In genomic region chr15:40925863-40926658, GRCh38 we compare ENCODE assay signal across 10 cellular contexts. TPM values are rescaled to one million over a fixed set of nuclear protein-coding genes. Genes with fewer than 3 reads are reported as not detected.
DNase-seq lines count a peak whose midpoint lies in the region; ATAC-seq, FAIRE-seq and TF ChIP-seq lines count a peak whose summit lies in the region.
"Had no signal": no experiment of that assay in that cellular context is flagged by ENCODE, and none has a peak within 500 bp of the region (broad histone marks: within the 10 kb centered on the region; RNA-seq: fewer than 3 reads in every experiment).

No MANE protein-coding gene starts in this region.

- no peak for TF ChIP-seq RAD21 in K562 (CRISPR knock-in tag; conservative IDR thresholded peaks at IDR 0.05 in 1 of 2, IDR thresholded peaks at IDR 0.05 in 1 of 2)

- no peak overlapping the region for H2AK5ac ChIP-seq in mesenchymal stem cell (ENCODE audit: low read length, severe bottlenecking)

- H4K91ac ChIP-seq in mesenchymal stem cell (ENCODE audit: low read length): no peak overlapping the region

- H3K9me3 ChIP-seq in AG04450 (ENCODE audit: control insufficient read depth, insufficient read depth, low read length) (no peaks in the 10 kb centered on the region; the same call in 1 of the 2 replicates), HUES6 (ENCODE audit: control insufficient read depth, insufficient read depth, low read depth, low read length) (no peaks in the 10 kb centered on the region), K562 (replicated peaks; ENCODE audit: control insufficient read depth, insufficient read depth, low read depth, low read length) (no peaks in the 10 kb centered on the region), mesenchymal stem cell (ENCODE audit: control insufficient read depth, low read length) (no peaks in the 10 kb centered on the region)
- H3K9me3 ChIP-seq: pancreas had no signal

- H3K27me3 ChIP-seq in AG04450 (ENCODE audit: control insufficient read depth, insufficient read depth, low read length) (peaks cover 39% of the 10 kb centered on the region), HUES6 (ENCODE audit: control insufficient read depth, insufficient read depth, low read length) (peaks cover 100% of the 10 kb centered on the region), K562 (ENCODE audit: control insufficient read depth in 2 of 2, insufficient read depth in 2 of 2, low read length in 2 of 2) (peaks cover 0 to 19% of the 10 kb centered on the region in 2 experiments; a peak in 2 of 5 replicates), mesenchymal stem cell (ENCODE audit: control insufficient read depth in 1 of 2, insufficient read depth in 1 of 2, low read length in 2 of 2) (peaks cover 70 to 76% of the 10 kb centered on the region in 2 experiments)

- H3K14ac ChIP-seq in mesenchymal stem cell (ENCODE audit: low read length in 2 of 2): peak overlapping the region in 1 of 2 experiments; percentile 74

- POLR2A ChIA-PET in AG04450 (lab: Yijun Ruan, JAX) (interaction anchor here (0.8 to 1.1 kb wide), 2 partner anchors 16 to 20 kb away, joined by 3 to 4 read pairs; no protein-coding TSS in a partner anchor), K562 (lab: Yijun Ruan, JAX) (no interaction called here)

- peak overlapping the region in 1 of 2 experiments; percentile 63 for H3K18ac ChIP-seq in mesenchymal stem cell (ENCODE audit: low read depth in 1 of 2, low read length in 2 of 2)

- H3K36me3 ChIP-seq in HUES6 (ENCODE audit: control insufficient read depth, insufficient read depth, low read length): no peaks in the 10 kb centered on the region
- no peaks in the 10 kb centered on the region for H3K36me3 ChIP-seq in K562 (ENCODE audit: control insufficient read depth, insufficient read depth, low read length)
- no peaks in the 10 kb centered on the region for H3K36me3 ChIP-seq in mesenchymal stem cell (ENCODE audit: control insufficient read depth in 1 of 2, insufficient read depth in 2 of 2, low read depth in 1 of 2, low read length in 2 of 2)
- H3K36me3 ChIP-seq: pancreas had no signal

- DNase-seq in AG04450 (ENCODE audit: low read depth, low spot score) (no peak), K562 (ENCODE audit: extremely low read depth in 1 of 4, low spot score in 3 of 4) (peak in 3 of 4 experiments; percentile 28 to 58 (median 55)), mesenchymal stem cell (peak; percentile 61), AG08395 (ENCODE audit: low spot score) (no peak), DMS153 treated with DMSO at 0.1 percent for 48 hours (lab: John Stamatoyannopoulos, UW; ENCODE audit: unreplicated experiment) (no peak)
- no peak for DNase-seq in activated CD4-positive, CD25-positive, alpha-beta regulatory T cell treated with anti-CD3 and anti-CD28 coated beads, Interleukin-2, amount 50 U/mL, for 72 hours

- H3K9ac ChIP-seq in HUES6 (ENCODE audit: low read length) (no peak overlapping the region), K562 (ENCODE audit: insufficient read depth in 1 of 2, low read depth in 2 of 2, low read length in 2 of 2) (peak overlapping the region in 1 of 2 experiments; percentile 84; a peak in 2 of 4 replicates), mesenchymal stem cell (ENCODE audit: low read length) (no peak overlapping the region)

- H2AFZ ChIP-seq in K562 (ENCODE audit: low read depth, low read length) (peak overlapping the region; percentile 81; the same call in 1 of the 2 replicates), mesenchymal stem cell (ENCODE audit: low read depth, low read length) (peak overlapping the region; percentile 64)

- no peaks in the 10 kb centered on the region for H3K79me2 ChIP-seq in K562 (ENCODE audit: control insufficient read depth, insufficient read depth, low read length)

- H3K4me1 ChIP-seq in HUES6 (ENCODE audit: control insufficient read depth, insufficient read depth, low read length): peaks cover 41% of the 10 kb centered on the region
- peaks cover 12 to 61% of the 10 kb centered on the region in 2 experiments for H3K4me1 ChIP-seq in K562 (replicated peaks in 1 of 2; ENCODE audit: control insufficient read depth in 2 of 2, insufficient read depth in 2 of 2, low read length in 2 of 2)
- H3K4me1 ChIP-seq in mesenchymal stem cell (ENCODE audit: control insufficient read depth, insufficient read depth, low read depth, low read length): peaks cover 52% of the 10 kb centered on the region

- H2BK15ac ChIP-seq in mesenchymal stem cell (ENCODE audit: low read depth, poor library complexity, severe bottlenecking): peak overlapping the region; percentile 86

- intact Hi-C loops in K562 (cut with micrococcal nuclease): no loop called here

- no peak overlapping the region for H2BK120ac ChIP-seq in mesenchymal stem cell (ENCODE audit: low read depth, low read length)

- WGBS in K562 (ENCODE audit: insufficient coverage, low coverage, missing lambda C conversion rate): 42% methylated on average over 42 of the region's 61 CpGs
- 2% methylated on average over 61 of the region's 61 CpGs for WGBS in mesenchymal stem cell

- no TSS peak for BruUV-seq in K562 (replicated peaks; lab: Mats Ljungman, UMichigan)

- H3K4me3 ChIP-seq in AG04450 (ENCODE audit: low read depth, low read length): peak overlapping the region; percentile 27; the same call in 1 of the 2 replicates
- H3K4me3 ChIP-seq in HUES6 (ENCODE audit: low read depth, low read length): peak overlapping the region; percentile 80
- H3K4me3 ChIP-seq in K562: no peak overlapping the region
- H3K4me3 ChIP-seq in mesenchymal stem cell (ENCODE audit: insufficient read depth in 1 of 2, low read depth in 1 of 2, low read length in 2 of 2): peak overlapping the region in 1 of 2 experiments; percentile 24

- in situ Hi-C loops in K562 (cut with MboI): no loop called here

- peak overlapping the region in 1 of 2 experiments; percentile 38 for H3K23ac ChIP-seq in mesenchymal stem cell (ENCODE audit: low read length in 2 of 2)

- TF ChIP-seq POLR2A in K562 (conservative IDR thresholded peaks at IDR 0.05): no peak

- TF ChIP-seq EP300 in K562 (IDR thresholded peaks at IDR 0.05; ENCODE audit: low read length): no peak

- no peak for TF ChIP-seq CTCF in AG04450 (IDR thresholded peaks at IDR 0.05; ENCODE audit: low read depth, low read length)
- TF ChIP-seq CTCF in K562 (IDR thresholded peaks at IDR 0.05 in 2 of 3, conservative IDR thresholded peaks at IDR 0.05 in 1 of 3; ENCODE audit: insufficient read depth in 2 of 3, low read depth in 1 of 3, low read length in 3 of 3): no peak

- no peaks in the 10 kb centered on the region for H3K79me1 ChIP-seq in mesenchymal stem cell (replicated peaks; ENCODE audit: low read length, poor library complexity, severe bottlenecking)

- FAIRE-seq in K562 (lab: Jason Lieb, UNC): no peak
- FAIRE-seq: pancreas, TTC549 had no signal

- no peak overlapping the region for H3K4ac ChIP-seq in mesenchymal stem cell (ENCODE audit: low read depth in 1 of 2, low read length in 2 of 2)

- H4K20me1 ChIP-seq in K562 (replicated peaks; ENCODE audit: control insufficient read depth, insufficient read depth, low read length): 0 out of 2 replicates have a peak, but pooled peaks cover 4% of the 10 kb centered on the region

- H3K9me1 ChIP-seq in K562 (ENCODE audit: control insufficient read depth, insufficient read depth, low read length): no peaks in the 10 kb centered on the region

- no peak overlapping the region for H4K8ac ChIP-seq in mesenchymal stem cell (ENCODE audit: low read length)

- 0 out of 2 replicates have a peak overlapping the region, but pooled peaks have one; percentile 8 for H3K4me2 ChIP-seq in K562 (ENCODE audit: insufficient read depth, low read length)
- H3K4me2 ChIP-seq in mesenchymal stem cell (ENCODE audit: low read length, poor library complexity, severe bottlenecking): peak overlapping the region; percentile 77

- H2BK5ac ChIP-seq in mesenchymal stem cell (ENCODE audit: low read depth, low read length, poor library complexity, severe bottlenecking): no peak overlapping the region

- CTCF ChIA-PET in AG04450 (lab: Charles Lee) (no interaction called here), K562 (lab: Yijun Ruan, JAX; ENCODE audit: low intra/inter-chr PET ratio) (no interaction called here)

- H3K27ac ChIP-seq in AG04450 (ENCODE audit: low read depth, low read length) (no peak overlapping the region), HUES6 (ENCODE audit: low read depth, low read length) (no peak overlapping the region), K562 (ENCODE audit: extremely low read depth, low read depth, low read length) (no peak overlapping the region), mesenchymal stem cell (ENCODE audit: low read length, poor library complexity, severe bottlenecking) (no peak overlapping the region)
- H3K27ac ChIP-seq: pancreas had no signal

- peak overlapping the region in 1 of 2 experiments; percentile 70 for H2BK12ac ChIP-seq in mesenchymal stem cell (ENCODE audit: low read length in 2 of 2)

- ATAC-seq in K562 (no peak), GM18867 (IDR thresholded peaks at IDR 0.05; ENCODE audit: unreplicated experiment) (no peak)

RNA-seq across cellular contexts. Expression of gene DLL4, which starts 3.1 kb away (rescaled TPM):
- polyA plus RNA-seq in AG04450 (2011; rRNA removed) (1.5 and 2.6 TPM in 2 replicates), K562 (2011; rRNA removed) (0.40 and 0.77 TPM in 2 replicates), K562 (2014; fragmentation: Illumina TruSeq; extraction: Trizol) (0.42 and 0.62 TPM in 2 replicates), K562 (2014; fragmentation: Nextera tagmentation; extraction: Ambion mirVana) (under 1 TPM in 1 of 2 experiments, not detected in 1; 0.04 TPM), K562 (2014; rRNA removed) (0.30 and 0.89 TPM in 2 replicates)
- polyA minus RNA-seq in AG04450 (2011; rRNA and poly(A)+ RNA removed): 3.2 and 5.4 TPM in 2 replicates
- 3.0 and 5.4 TPM in 2 replicates for total RNA-seq in K562 (2011; cell fraction: chromatin; rRNA removed; ENCODE audit: low replicate concordance)
- 5.5 and 6.0 TPM in 2 replicates for total RNA-seq in K562 (2011; cell fraction: nucleolus; rRNA removed)
- total RNA-seq in K562 (2011; cell fraction: nucleoplasm; rRNA removed): 2.8 and 3.7 TPM in 2 replicates
- total RNA-seq in K562 (2014; rRNA removed) (0.59 and 0.78 TPM in 2 replicates), K562 (2014; rRNA removed; fragmentation: Illumina TruSeq; extraction: Trizol) (0.26 and 0.40 TPM in 2 replicates), K562 (2015; rRNA removed; fragmentation: Illumina TruSeq; extraction: Trizol) (0.43 and 0.60 TPM in 2 replicates), K562 (2021) (1.1 and 1.3 TPM in 2 replicates)
- polyA plus RNA-seq in K562 (2011; cell fraction: cytosol; rRNA removed): 0.46 and 0.75 TPM in 2 replicates
- 2.3 and 2.4 TPM in 2 replicates for polyA plus RNA-seq in K562 (2011; cell fraction: nucleus; rRNA removed)
- polyA plus RNA-seq in K562 (2012): 0.30 and 0.60 TPM in 2 replicates
- polyA minus RNA-seq in K562 (2011; rRNA and poly(A)+ RNA removed): 0.53 and 0.54 TPM in 2 replicates
- polyA minus RNA-seq in K562 (2011; cell fraction: cytosol; rRNA and poly(A)+ RNA removed): 0.57 and 0.64 TPM in 2 replicates
- polyA minus RNA-seq in K562 (2011; cell fraction: nucleus; rRNA and poly(A)+ RNA removed): 2.0 and 3.0 TPM in 2 replicates
- 25.3 TPM for polyA plus RNA-seq in mesenchymal stem cell (2013, experiment 1 of 2)
- polyA plus RNA-seq in mesenchymal stem cell (2013, experiment 2 of 2): 25.3 TPM

RNA-seq across cellular contexts. Expression of gene CHAC1, which starts 27.2 kb away (rescaled TPM):
- polyA plus RNA-seq in AG04450 (2011; rRNA removed) (106 and 154 TPM in 2 replicates), K562 (2011; rRNA removed) (7.1 and 16.0 TPM in 2 replicates), K562 (2014; fragmentation: Illumina TruSeq; extraction: Trizol) (15.1 and 32.3 TPM in 2 replicates), K562 (2014; fragmentation: Nextera tagmentation; extraction: Ambion mirVana) (1 to 10 TPM; 2.5 to 4.4 TPM), K562 (2014; rRNA removed) (33.6 and 39.0 TPM in 2 replicates)
- 147 and 202 TPM in 2 replicates for polyA minus RNA-seq in AG04450 (2011; rRNA and poly(A)+ RNA removed)
- total RNA-seq in K562 (2011; cell fraction: chromatin; rRNA removed; ENCODE audit: low replicate concordance): 6.0 and 19.1 TPM in 2 replicates
- total RNA-seq in K562 (2011; cell fraction: nucleolus; rRNA removed): 22.9 and 29.7 TPM in 2 replicates
- total RNA-seq in K562 (2011; cell fraction: nucleoplasm; rRNA removed): 12.4 and 15.8 TPM in 2 replicates
- total RNA-seq in K562 (2014; rRNA removed) (33.2 and 36.8 TPM in 2 replicates), K562 (2014; rRNA removed; fragmentation: Illumina TruSeq; extraction: Trizol) (6.3 and 7.5 TPM in 2 replicates), K562 (2015; rRNA removed; fragmentation: Illumina TruSeq; extraction: Trizol) (0.19 and 0.47 TPM in 2 replicates), K562 (2021) (29.6 and 33.3 TPM in 2 replicates)
- polyA plus RNA-seq in K562 (2011; cell fraction: cytosol; rRNA removed): 20.6 and 22.9 TPM in 2 replicates
- 10.7 and 11.2 TPM in 2 replicates for polyA plus RNA-seq in K562 (2011; cell fraction: nucleus; rRNA removed)
- 2.9 and 41.9 TPM in 2 replicates for polyA plus RNA-seq in K562 (2012)
- 3.5 and 5.5 TPM in 2 replicates for polyA minus RNA-seq in K562 (2011; rRNA and poly(A)+ RNA removed)
- polyA minus RNA-seq in K562 (2011; cell fraction: cytosol; rRNA and poly(A)+ RNA removed): 4.1 and 13.5 TPM in 2 replicates
- polyA minus RNA-seq in K562 (2011; cell fraction: nucleus; rRNA and poly(A)+ RNA removed): 5.0 and 7.7 TPM in 2 replicates
- polyA plus RNA-seq in mesenchymal stem cell (2013, experiment 1 of 2): 88.1 TPM
- polyA plus RNA-seq in mesenchymal stem cell (2013, experiment 2 of 2): 81.3 TPM

RNA-seq across cellular contexts. Expression of gene VPS18, which starts 31.8 kb away (rescaled TPM):
- 18.7 and 25.7 TPM in 2 replicates for polyA plus RNA-seq in AG04450 (2011; rRNA removed)
- 51.0 and 79.5 TPM in 2 replicates for polyA minus RNA-seq in AG04450 (2011; rRNA and poly(A)+ RNA removed)
- total RNA-seq in K562 (2011; cell fraction: chromatin; rRNA removed; ENCODE audit: low replicate concordance): 9.0 and 33.9 TPM in 2 replicates
- total RNA-seq in K562 (2011; cell fraction: nucleolus; rRNA removed): 25.9 and 30.9 TPM in 2 replicates
- 9.9 and 14.4 TPM in 2 replicates for total RNA-seq in K562 (2011; cell fraction: nucleoplasm; rRNA removed)
- total RNA-seq in K562 (2014; rRNA removed): 17.3 and 20.0 TPM in 2 replicates
- total RNA-seq in K562 (2014; rRNA removed; fragmentation: Illumina TruSeq; extraction: Trizol): 4.3 and 5.3 TPM in 2 replicates
- 14.6 and 14.7 TPM in 2 replicates for total RNA-seq in K562 (2015; rRNA removed; fragmentation: Illumina TruSeq; extraction: Trizol)
- 19.9 and 20.8 TPM in 2 replicates for total RNA-seq in K562 (2021)
- polyA plus RNA-seq in K562 (2011; rRNA removed): 5.9 and 9.0 TPM in 2 replicates
- polyA plus RNA-seq in K562 (2011; cell fraction: cytosol; rRNA removed): 8.9 and 18.1 TPM in 2 replicates
- 9.1 and 13.6 TPM in 2 replicates for polyA plus RNA-seq in K562 (2011; cell fraction: nucleus; rRNA removed)
- polyA plus RNA-seq in K562 (2012): 14.0 and 19.3 TPM in 2 replicates
- 9.5 and 11.8 TPM in 2 replicates for polyA plus RNA-seq in K562 (2014; fragmentation: Illumina TruSeq; extraction: Trizol)
- polyA plus RNA-seq in K562 (2014; fragmentation: Nextera tagmentation; extraction: Ambion mirVana): under 1 TPM; 0.73 to 0.88 TPM
- polyA plus RNA-seq in K562 (2014; rRNA removed): 8.5 and 9.9 TPM in 2 replicates
- 15.1 and 21.7 TPM in 2 replicates for polyA minus RNA-seq in K562 (2011; rRNA and poly(A)+ RNA removed)
- polyA minus RNA-seq in K562 (2011; cell fraction: cytosol; rRNA and poly(A)+ RNA removed): 17.4 and 23.2 TPM in 2 replicates
- 7.5 and 10.6 TPM in 2 replicates for polyA minus RNA-seq in K562 (2011; cell fraction: nucleus; rRNA and poly(A)+ RNA removed)
- 30.6 TPM for polyA plus RNA-seq in mesenchymal stem cell (2013, experiment 1 of 2)
- polyA plus RNA-seq in mesenchymal stem cell (2013, experiment 2 of 2): 29.8 TPM

RNA-seq across cellular contexts. Expression of gene RHOV, which starts 52.0 kb away (rescaled TPM):
- polyA plus RNA-seq in AG04450 (2011; rRNA removed) (0.04 and 0.10 TPM in 2 replicates), K562 (2011; rRNA removed) (1.1 and 1.2 TPM in 2 replicates), K562 (2014; fragmentation: Illumina TruSeq; extraction: Trizol) (1.1 TPM in 2 replicates), K562 (2014; fragmentation: Nextera tagmentation; extraction: Ambion mirVana) (under 1 TPM; 0.08 to 0.18 TPM), K562 (2014; rRNA removed) (1.4 and 2.6 TPM in 2 replicates)
- polyA minus RNA-seq in AG04450 (2011; rRNA and poly(A)+ RNA removed): not detected in 2 replicates
- 1.1 and 1.9 TPM in 2 replicates for total RNA-seq in K562 (2011; cell fraction: chromatin; rRNA removed; ENCODE audit: low replicate concordance)
- total RNA-seq in K562 (2011; cell fraction: nucleolus; rRNA removed): 1.8 TPM in 2 replicates
- total RNA-seq in K562 (2011; cell fraction: nucleoplasm; rRNA removed): 1.0 and 1.1 TPM in 2 replicates
- total RNA-seq in K562 (2014; rRNA removed) (2.0 and 2.2 TPM in 2 replicates), K562 (2014; rRNA removed; fragmentation: Illumina TruSeq; extraction: Trizol) (0.73 and 1.1 TPM in 2 replicates), K562 (2015; rRNA removed; fragmentation: Illumina TruSeq; extraction: Trizol) (0.45 and 0.72 TPM in 2 replicates), K562 (2021) (1.9 and 2.0 TPM in 2 replicates)
- polyA plus RNA-seq in K562 (2011; cell fraction: cytosol; rRNA removed): 1.3 and 2.4 TPM in 2 replicates
- polyA plus RNA-seq in K562 (2011; cell fraction: nucleus; rRNA removed): 1.0 and 1.1 TPM in 2 replicates
- polyA plus RNA-seq in K562 (2012): 0.51 and 1.3 TPM in 2 replicates
- 0.77 and 1.3 TPM in 2 replicates for polyA minus RNA-seq in K562 (2011; rRNA and poly(A)+ RNA removed)
- 1.4 TPM in 1 of 2 replicates, not detected in the other for polyA minus RNA-seq in K562 (2011; cell fraction: cytosol; rRNA and poly(A)+ RNA removed)
- 1.1 and 1.3 TPM in 2 replicates for polyA minus RNA-seq in K562 (2011; cell fraction: nucleus; rRNA and poly(A)+ RNA removed)
- polyA plus RNA-seq in mesenchymal stem cell (2013, experiment 1 of 2): 0.06 TPM
- polyA plus RNA-seq in mesenchymal stem cell (2013, experiment 2 of 2): 0.04 TPM

Comparison
In these comparisons a context has a peak if more than half of its experiments do, and no peak if none do; other contexts are left out.
1. DNase-seq: peak in K562 (3 of 4) and mesenchymal stem cell (single experiment); none in AG04450 (single experiment), activated CD4-positive, CD25-positive, alpha-beta regulatory T cell treated with anti-CD3 and anti-CD28 coated beads, Interleukin-2, amount 50 U/mL, for 72 hours (single experiment), AG08395 (single experiment) and DMS153 treated with DMSO at 0.1 percent for 48 hours (single experiment).